Comparison of ENCODE assay signal across 11 cellular contexts in genomic region chr7:135774284-135774683, GRCh38. TPM values are rescaled to one million over a fixed set of nuclear protein-coding genes. Genes with fewer than 3 reads are reported as not detected.
DNase-seq lines count a peak whose midpoint lies in the region; ATAC-seq and TF ChIP-seq lines count a peak whose summit lies in the region.
"Had no signal": no experiment of that assay in that cellular context is flagged by ENCODE, and none has a peak within 500 bp of the region (broad histone marks: within the 10 kb centered on the region; RNA-seq: fewer than 3 reads in every experiment).

No MANE protein-coding gene starts in this region.

- H3K27ac ChIP-seq in GM23248: peak overlapping the region; percentile 26
- peak overlapping the region; percentile 74 for H3K27ac ChIP-seq in epithelial cell of prostate

- H3K9me3 ChIP-seq in GM23248 (ENCODE audit: low read depth): peaks cover 6% of the 10 kb centered on the region

- H3K36me3 ChIP-seq in GM23248 (ENCODE audit: low read depth): no peaks in the 10 kb centered on the region

- H3K9me2 ChIP-seq in GM23248 (ENCODE audit: insufficient read depth): no peaks in the 10 kb centered on the region

- CTCF ChIA-PET in activated CD8-positive, alpha-beta T cell treated with anti-CD3 and anti-CD28 coated beads for 36 hours (lab: Charles Lee): interaction anchor here (1.0 kb wide), 1 partner anchor 239 kb away, joined by 3 read pairs; no protein-coding TSS in a partner anchor

- peak overlapping the region in 1 of 3 experiments; percentile 4 for H3K4me3 Mint-ChIP-seq in nephron
- H3K4me3 Mint-ChIP-seq in activated CD8-positive, alpha-beta T cell treated with anti-CD3 and anti-CD28 coated beads for 36 hours: no peak overlapping the region

- H3K4me3 ChIP-seq in GM23248: no peak overlapping the region

- H2AFZ ChIP-seq in GM23248: peak overlapping the region; percentile 72

- H3F3A ChIP-seq in GM23248 (ENCODE audit: insufficient read depth): no peaks in the 10 kb centered on the region

- no peaks in the 10 kb centered on the region for H4K20me1 ChIP-seq in GM23248 (ENCODE audit: insufficient read depth)

- peaks cover 7% of the 10 kb centered on the region for H3K27me3 Mint-ChIP-seq in nephron (ENCODE audit: low read depth)
- H3K27me3 Mint-ChIP-seq in activated CD8-positive, alpha-beta T cell treated with anti-CD3 and anti-CD28 coated beads for 36 hours: peaks cover 9% of the 10 kb centered on the region

- in situ Hi-C loops in GM23248 (cut with MboI): no loop called here

- H3K4me2 ChIP-seq in GM23248 (ENCODE audit: unreplicated experiment): peak overlapping the region; percentile 2

- H3K36me3 Mint-ChIP-seq in nephron (ENCODE audit: low read depth): no peaks in the 10 kb centered on the region
- H3K36me3 Mint-ChIP-seq in activated CD8-positive, alpha-beta T cell treated with anti-CD3 and anti-CD28 coated beads for 36 hours (ENCODE audit: low read depth): no peaks in the 10 kb centered on the region

- ATAC-seq in activated CD8-positive, alpha-beta T cell treated with anti-CD3 and anti-CD28 coated beads for 36 hours: no peak
- no peak for ATAC-seq in GM21423 (IDR thresholded peaks at IDR 0.05; ENCODE audit: unreplicated experiment)

- H3K27ac Mint-ChIP-seq in nephron: peak overlapping the region in 2 of 3 experiments; percentile 47 to 77
- no peak overlapping the region for H3K27ac Mint-ChIP-seq in activated CD8-positive, alpha-beta T cell treated with anti-CD3 and anti-CD28 coated beads for 36 hours

- H3K79me2 ChIP-seq in GM23248 (ENCODE audit: insufficient read depth): no peaks in the 10 kb centered on the region

- POLR2A ChIA-PET in activated CD8-positive, alpha-beta T cell treated with anti-CD3 and anti-CD28 coated beads for 36 hours (lab: Charles Lee): no interaction called here

- peaks cover 30% of the 10 kb centered on the region for H3K4me1 Mint-ChIP-seq in nephron
- H3K4me1 Mint-ChIP-seq in activated CD8-positive, alpha-beta T cell treated with anti-CD3 and anti-CD28 coated beads for 36 hours (ENCODE audit: low read depth): no peaks in the 10 kb centered on the region

- peaks cover 24% of the 10 kb centered on the region for H3K4me1 ChIP-seq in GM23248 (ENCODE audit: insufficient read depth)

- peak; percentile 84 for DNase-seq in GM23248
- peak; percentile 64 for DNase-seq in NCI-H345 (lab: John Stamatoyannopoulos, UW)
- peak; percentile 84 for DNase-seq in epithelial cell of prostate (ENCODE audit: low read depth, low spot score)
- no peak for DNase-seq in amniotic stem cell (lab: John Stamatoyannopoulos, UW)
- no peak for DNase-seq in activated naive CD4-positive, alpha-beta T cell (lab: John Stamatoyannopoulos, UW)
- DNase-seq in activated CD8-positive, alpha-beta T cell treated with anti-CD3 and anti-CD28 coated beads for 36 hours: no peak
- DNase-seq: activated CD4-positive, alpha-beta T cell treated with anti-CD3 and anti-CD28 coated beads, Interleukin-2, amount 50 U/mL, for 1 hour; cortex of kidney had no signal

- no peaks in the 10 kb centered on the region for H3K27me3 ChIP-seq in GM23248 (replicated peaks; ENCODE audit: insufficient read depth)

- intact Hi-C loops in activated CD8-positive, alpha-beta T cell treated with anti-CD3 and anti-CD28 coated beads for 36 hours (cut with micrococcal nuclease): no loop called here

- H3K9ac ChIP-seq in GM23248: no peak overlapping the region

- H3K9me3 Mint-ChIP-seq in nephron: peaks cover 23% of the 10 kb centered on the region
- peaks cover 1% of the 10 kb centered on the region for H3K9me3 Mint-ChIP-seq in activated CD8-positive, alpha-beta T cell treated with anti-CD3 and anti-CD28 coated beads for 36 hours

- WGBS in GM23248 (ENCODE audit: low coverage in 1 of 2, low lambda C conversion rate in 2 of 2, missing lambda C conversion rate in 2 of 2), 2 experiments: 10 to 16% methylated on average over 4 of the region's 4 CpGs

- no peak for TF ChIP-seq CTCF in nephron (IDR thresholded peaks at IDR 0.05; ENCODE audit: unreplicated experiment in 3 of 3)
- TF ChIP-seq CTCF in activated CD8-positive, alpha-beta T cell treated with anti-CD3 and anti-CD28 coated beads for 36 hours (IDR thresholded peaks at IDR 0.05): no peak

RNA-seq across cellular contexts. Expression of gene FAM180A, which starts 25.7 kb away (rescaled TPM):
- total RNA-seq in GM23248 (2014; rRNA removed; shearing (Covaris generic)): 53.5 and 60.1 TPM in 2 replicates
- polyA plus RNA-seq in GM23248 (2016; fragmentation: Nextera tagmentation; extraction: Ambion mirVana): 50.3 and 52.5 TPM in 2 replicates
- total RNA-seq in activated CD8-positive, alpha-beta T cell treated with anti-CD3 and anti-CD28 coated beads for 36 hours: not detected
- polyA plus RNA-seq: neural cell had no signal

RNA-seq across cellular contexts. Expression of gene SLC13A4, which starts 46.3 kb away (rescaled TPM):
- total RNA-seq in GM23248 (2014; rRNA removed; shearing (Covaris generic)): 0.11 TPM in 1 of 2 replicates, not detected in the other
- polyA plus RNA-seq in GM23248 (2016; fragmentation: Nextera tagmentation; extraction: Ambion mirVana): 0.62 and 1.9 TPM in 2 replicates
- total RNA-seq in activated CD8-positive, alpha-beta T cell treated with anti-CD3 and anti-CD28 coated beads for 36 hours: not detected

Comparison
In these comparisons a context has a peak if more than half of its experiments do, and no peak if none do; other contexts are left out.
1. DNase-seq: peak in GM23248 (single experiment), NCI-H345 (single experiment) and epithelial cell of prostate (single experiment); none in amniotic stem cell (single experiment), activated naive CD4-positive, alpha-beta T cell (0 of 4) and activated CD8-positive, alpha-beta T cell treated with anti-CD3 and anti-CD28 coated beads for 36 hours (single experiment).
2. RNA of gene FAM180A, which starts 25.7 kb away (total RNA-seq): 53.5 to 60.1 TPM in GM23248; not detected in activated CD8-positive, alpha-beta T cell treated with anti-CD3 and anti-CD28 coated beads for 36 hours; every median in the first group is over 10 times any median in the second.